Comparison of ENCODE assay signal across 1 cellular context in the genomic region with DNA sequence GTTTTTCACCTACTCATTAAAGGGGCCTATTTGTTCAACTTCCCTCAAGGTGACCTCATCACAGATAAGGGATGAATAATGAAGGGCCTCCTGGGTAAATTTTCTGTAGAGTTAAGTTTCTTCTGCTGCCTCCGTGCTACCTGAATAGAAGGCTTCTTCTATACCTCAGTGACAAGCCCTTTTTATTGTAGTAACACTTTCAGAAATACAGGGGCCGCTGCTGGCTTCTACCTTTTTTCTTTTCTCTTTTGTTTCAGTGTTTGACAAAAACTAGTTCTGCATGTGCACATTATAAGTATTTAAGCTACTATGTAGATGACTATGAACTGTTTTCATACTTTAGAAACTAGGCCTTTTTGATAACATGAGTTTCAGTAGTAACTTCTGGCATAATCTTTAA.
TF ChIP-seq lines count a peak whose summit lies in the region.

No MANE protein-coding gene starts in this region.

TF ChIP-seq in GM23338, 12 proteins besides CTCF, POLR2A, EP300 and RAD21 (continued from another document):
- no peak for TF ChIP-seq REST (IDR thresholded peaks at IDR 0.05; ENCODE audit: unreplicated experiment)
- TF ChIP-seq STAT1 (IDR thresholded peaks at IDR 0.05; ENCODE audit: unreplicated experiment) = no peak
- TF ChIP-seq CREB1 (CRISPR knock-in tag; IDR thresholded peaks at IDR 0.05; ENCODE audit: low read depth) = no peak
- TF ChIP-seq ZNF114 (CRISPR knock-in tag; IDR thresholded peaks at IDR 0.05) = no peak
- TF ChIP-seq ZNF462 (CRISPR knock-in tag; IDR thresholded peaks at IDR 0.05) = no peak
- no peak for TF ChIP-seq EZH2phosphoT487 (IDR thresholded peaks at IDR 0.05; ENCODE audit: unreplicated experiment)
TF ChIP-seq in GM23338: peak in this region for 0.
